8 cellular contexts compared by ENCODE assay signal in the genomic region with DNA sequence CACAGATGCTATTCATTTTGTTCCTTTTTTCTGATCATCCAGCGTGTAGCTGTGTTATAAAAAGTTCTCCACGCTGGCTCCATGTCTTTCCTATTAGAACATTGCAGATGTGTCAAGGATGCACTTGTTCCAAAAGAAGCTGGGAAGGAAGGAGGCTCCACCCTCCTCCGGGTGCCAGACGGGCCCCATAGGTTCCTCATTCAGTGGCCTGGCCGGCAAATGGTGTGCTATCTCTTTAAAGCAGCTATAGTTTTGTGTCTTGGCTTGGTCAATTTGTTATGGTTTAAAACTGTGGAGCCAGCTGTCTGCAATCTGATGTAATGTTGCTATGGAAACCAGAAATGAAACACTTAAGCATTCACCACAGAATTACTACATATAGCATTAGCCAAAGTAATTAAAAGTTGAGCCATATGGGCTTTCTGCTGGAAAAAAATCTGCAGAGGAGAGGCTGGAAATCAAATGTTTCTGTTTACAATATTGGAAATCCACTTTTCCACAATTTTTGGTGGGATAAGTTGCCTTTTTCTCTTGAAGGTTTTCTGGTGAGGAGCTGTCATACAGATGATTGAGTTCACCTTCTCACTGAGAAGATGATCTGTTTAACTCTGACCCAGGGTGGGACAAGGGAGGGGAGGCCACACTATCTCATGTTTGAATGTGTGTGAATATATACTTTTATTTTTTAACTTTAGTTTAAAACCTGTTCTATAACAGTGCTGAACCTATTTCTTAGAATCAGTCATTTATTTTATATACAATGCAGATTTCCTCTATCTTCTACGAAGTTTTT.
A peak's percentile ranks its signal among the peaks of the same experiment; 100 is the strongest.
DNase-seq lines count a peak whose midpoint lies in the region; ATAC-seq and TF ChIP-seq lines count a peak whose summit lies in the region.

No MANE protein-coding gene starts in this region.

- WGBS in prostate gland, result 29% methylated on average over 6 of the region's 6 CpGs

- TF ChIP-seq CTCF in A673 (conservative IDR thresholded peaks at IDR 0.05; ENCODE audit: low read depth, low read length) (no peak), HL-60 (IDR thresholded peaks at IDR 0.05; ENCODE audit: insufficient read depth, low read length) (no peak), foreskin keratinocyte (conservative IDR thresholded peaks at IDR 0.05) (no peak), prostate gland (IDR thresholded peaks at IDR 0.05) (no peak)

- BruUV-seq in A673 (replicated peaks; lab: Mats Ljungman, UMichigan), result no TSS peak

- TF ChIP-seq POLR2A in prostate gland (IDR thresholded peaks at IDR 0.05), result no peak
- TF ChIP-seq POLR2A in GM18505 (IDR thresholded peaks at IDR 0.05; ENCODE audit: borderline replicate concordance, extremely low read depth, insufficient read depth, insufficient read length), result no peak

- H3K4me3 ChIP-seq in A673 (ENCODE audit: low read depth, low read length, poor library complexity, severe bottlenecking) (peak overlapping the region; percentile 46), HL-60 (replicated peaks; ENCODE audit: insufficient read depth, low read length) (no peak overlapping the region), prostate gland (peak overlapping the region; percentile 0 to 12)

- intact Hi-C loops in A673 (cut with micrococcal nuclease; ENCODE audit: unreplicated experiment) (no loop called here), prostate gland (cut with DNase I) (no loop called here)

- H3K27me3 ChIP-seq in A673 (replicated peaks; ENCODE audit: insufficient read depth, low read depth, low read length, poor library complexity) (no peaks in the 10 kb centered on the region), HL-60 (ENCODE audit: insufficient read depth, poor library complexity, severe bottlenecking) (peaks cover 7% of the 10 kb centered on the region), foreskin keratinocyte (no peaks in the 10 kb centered on the region), prostate gland (replicated peaks; ENCODE audit: insufficient read depth) (no peaks in the 10 kb centered on the region)

- CTCF ChIA-PET in A673 (lab: Charles Lee), result interaction anchor here (0.5 to 0.6 kb wide), 2 partner anchors 12 to 1009 kb away, joined by 3 to 6 read pairs; no protein-coding TSS in a partner anchor

- no peaks in the 10 kb centered on the region for H3K9me3 ChIP-seq in A673 (ENCODE audit: low read depth, low read length, poor library complexity, severe bottlenecking)
- H3K9me3 ChIP-seq in prostate gland, result no peaks in the 10 kb centered on the region

- peak; percentile 70 for ATAC-seq in GM19438 (IDR thresholded peaks at IDR 0.05; ENCODE audit: low read depth, unreplicated experiment)
- ATAC-seq in foreskin keratinocyte, result peak; percentile 66
- ATAC-seq in GM18505 (IDR thresholded peaks at IDR 0.05; ENCODE audit: unreplicated experiment), result no peak

- H3K4me1 ChIP-seq in A673 (ENCODE audit: insufficient read depth, low read length, poor library complexity, severe bottlenecking) (peaks cover 36% of the 10 kb centered on the region), foreskin keratinocyte (peaks cover 15% of the 10 kb centered on the region), prostate gland (replicated peaks) (no peaks in the 10 kb centered on the region)

- POLR2A ChIA-PET in A673 (lab: Charles Lee; ENCODE audit: low non-redundant PET), result no interaction called here

- H3K27ac ChIP-seq in A673 (ENCODE audit: low read depth, low read length, poor library complexity, severe bottlenecking) (peak overlapping the region; percentile 73), HL-60 (replicated peaks) (no peak overlapping the region), foreskin keratinocyte (no peak overlapping the region), prostate gland (peak overlapping the region; percentile 46 to 60)

- H3K36me3 ChIP-seq in A673 (ENCODE audit: insufficient read depth, low read length, poor library complexity, severe bottlenecking), result no peaks in the 10 kb centered on the region
- H3K36me3 ChIP-seq in prostate gland, result no peaks in the 10 kb centered on the region

- peak; percentile 92 for DNase-seq in A673 (ENCODE audit: low spot score)
- DNase-seq in HL-60 (ENCODE audit: low read depth in 1 of 2, low spot score in 1 of 2), result peak; percentile 51 to 88
- DNase-seq in SKM-1 (lab: John Stamatoyannopoulos, UW; ENCODE audit: unreplicated experiment), result peak; percentile 94
- DNase-seq in foreskin keratinocyte, result peak; percentile 54 to 76
- DNase-seq in prostate gland (ENCODE audit: low spot score), result no peak
- DNase-seq in activated T-cell treated with anti-CD3 and anti-CD28 coated beads for 4 hours, result no peak

Comparison
In these comparisons a context has a peak if more than half of its experiments do, and no peak if none do; other contexts are left out.
1. DNase-seq: peak in A673 (single experiment), HL-60 (2 of 2), SKM-1 (single experiment) and foreskin keratinocyte (2 of 2); none in prostate gland (single experiment) and activated T-cell treated with anti-CD3 and anti-CD28 coated beads for 4 hours (single experiment).
2. H3K27ac ChIP-seq: peak in A673 (single experiment) and prostate gland (2 of 2); none in HL-60 (single experiment) and foreskin keratinocyte (single experiment).